In genomic region chr9:5518937-5519319, GRCh38 we compare ENCODE assay signal across 13 cellular contexts. TPM values are rescaled to one million over a fixed set of nuclear protein-coding genes. Genes with fewer than 3 reads are reported as not detected.
DNase-seq lines count a peak whose midpoint lies in the region; ATAC-seq and TF ChIP-seq lines count a peak whose summit lies in the region.
"Had no signal": no experiment of that assay in that cellular context is flagged by ENCODE, and none has a peak within 500 bp of the region (broad histone marks: within the 10 kb centered on the region; RNA-seq: fewer than 3 reads in every experiment).

No MANE protein-coding gene starts in this region.

- ATAC-seq in GM21529 (IDR thresholded peaks at IDR 0.05; ENCODE audit: unreplicated experiment) (peak; percentile 31), HG03442 (IDR thresholded peaks at IDR 0.05; ENCODE audit: unreplicated experiment) (peak; percentile 19), foreskin keratinocyte (no peak), upper lobe of right lung (no peak)
- ATAC-seq: A549, lower lobe of right lung had no signal

- H3K36me3 ChIP-seq in upper lobe of right lung = no peaks in the 10 kb centered on the region
- H3K36me3 ChIP-seq: lower lobe of right lung had no signal

- TF ChIP-seq POLR2A in lower leg skin (IDR thresholded peaks at IDR 0.05) = no peak

- H3K4me3 ChIP-seq in upper lobe of right lung (no peak overlapping the region), lower leg skin (ENCODE audit: low read depth, poor library complexity, severe bottlenecking) (no peak overlapping the region)
- H3K4me3 ChIP-seq: A549, esophagus muscularis mucosa, lower lobe of right lung had no signal

- no peak overlapping the region for H3K27ac ChIP-seq in foreskin keratinocyte
- no peak overlapping the region for H3K27ac ChIP-seq in upper lobe of right lung
- H3K27ac ChIP-seq: A549, lower lobe of right lung had no signal

- DNase-seq in activated CD4-positive, alpha-beta T cell treated with anti-CD3 and anti-CD28 coated beads for 48 hours = peak; percentile 57
- DNase-seq in activated CD4-positive, alpha-beta T cell treated with anti-CD3 and anti-CD28 coated beads for 1 hour = no peak
- DNase-seq in stimulated activated CD4-positive, alpha-beta T cell treated with anti-CD3 and anti-CD28 coated beads, Interleukin-15, amount 100 ng/mL, for 48 hours (ENCODE audit: low read depth in 2 of 2) = peak; percentile 21 to 24
- DNase-seq in foreskin keratinocyte (no peak), upper lobe of right lung (no peak), lower leg skin (ENCODE audit: low spot score in 2 of 2) (no peak)
- DNase-seq: activated CD4-positive, CD25-positive, alpha-beta regulatory T cell treated with anti-CD3 and anti-CD28 coated beads, Interleukin-2, amount 50 U/mL, for 72 hours; lower lobe of right lung; NCI-H187 treated with DMSO at 0.1 percent for 48 hours had no signal

- H3K9me3 ChIP-seq in upper lobe of right lung = no peaks in the 10 kb centered on the region
- H3K9me3 ChIP-seq: A549, esophagus muscularis mucosa, lower lobe of right lung had no signal

- 73 to 74% methylated on average over 2 of the region's 2 CpGs for WGBS in lower leg skin, 2 donors

- TF ChIP-seq CTCF in foreskin keratinocyte (conservative IDR thresholded peaks at IDR 0.05) = no peak
- no peak for TF ChIP-seq CTCF in upper lobe of right lung (IDR thresholded peaks at IDR 0.05)
- no peak for TF ChIP-seq CTCF in lower leg skin (IDR thresholded peaks at IDR 0.05)

- H3K27me3 ChIP-seq in foreskin keratinocyte (no peaks in the 10 kb centered on the region), upper lobe of right lung (no peaks in the 10 kb centered on the region)
- H3K27me3 ChIP-seq: esophagus muscularis mucosa had no signal

- H3K4me1 ChIP-seq in foreskin keratinocyte (peaks cover 6% of the 10 kb centered on the region), upper lobe of right lung (peaks cover 5% of the 10 kb centered on the region)
- H3K4me1 ChIP-seq: A549, lower lobe of right lung had no signal

- intact Hi-C loops in upper lobe of right lung (cut with DNase I) = no loop called here
- intact Hi-C loops in lower leg skin (cut with DNase I; ENCODE audit: low total_unique reads) = no loop called here

RNA-seq across cellular contexts. Expression of gene PDCD1LG2, which starts 8.6 kb away (rescaled TPM):
- 21.9 and 22.9 TPM in 2 replicates for total RNA-seq in foreskin keratinocyte
- 9.2 and 10.8 TPM in 2 replicates for polyA plus RNA-seq in foreskin keratinocyte
- total RNA-seq in upper lobe of right lung = 6.3 TPM
- total RNA-seq in lower leg skin = 1 to 10 TPM in 2 of 4 donors, under 1 TPM in 1, not detected in 1; 0.63 to 2.5 (median 1.3) TPM

Comparison
In these comparisons a context has a peak if more than half of its experiments do, and no peak if none do; other contexts are left out.
1. DNase-seq: peak in activated CD4-positive, alpha-beta T cell treated with anti-CD3 and anti-CD28 coated beads for 48 hours (single experiment) and stimulated activated CD4-positive, alpha-beta T cell treated with anti-CD3 and anti-CD28 coated beads, Interleukin-15, amount 100 ng/mL, for 48 hours (2 of 2); none in activated CD4-positive, alpha-beta T cell treated with anti-CD3 and anti-CD28 coated beads for 1 hour (single experiment), foreskin keratinocyte (0 of 2), upper lobe of right lung (single experiment) and lower leg skin (0 of 2).
2. ATAC-seq: peak in GM21529 (single experiment) and HG03442 (single experiment); none in foreskin keratinocyte (single experiment) and upper lobe of right lung (single experiment).